ENCODE assay signal across 8 cellular contexts in genomic region chr7:151013728-151014497, GRCh38. TPM values are rescaled to one million over a fixed set of nuclear protein-coding genes. Genes with fewer than 3 reads are reported as not detected.
DNase-seq lines count a peak whose midpoint lies in the region; TF ChIP-seq lines count a peak whose summit lies in the region.

No MANE protein-coding gene starts in this region.

- H3K56ac ChIP-seq in mesendoderm (ENCODE audit: low read length), result peak overlapping the region; percentile 88

- peaks cover 23% of the 10 kb centered on the region for H3K4me1 ChIP-seq in HUES64 (ENCODE audit: insufficient read depth, low read length)
- H3K4me1 ChIP-seq in mesendoderm (ENCODE audit: control insufficient read depth, low read depth, low read length), result peaks cover 8% of the 10 kb centered on the region

- no peak overlapping the region for H2BK15ac ChIP-seq in mesendoderm (replicated peaks; ENCODE audit: low read depth)

- POLR2A ChIA-PET in HEK293T (lab: Yijun Ruan, JAX), result interaction anchor here (1.9 kb wide), 1 partner anchor 14 kb away, joined by 9 read pairs; the partner anchor contains the start of gene ABCB8

- H3K18ac ChIP-seq in mesendoderm (ENCODE audit: low read length), result no peak overlapping the region

- peak overlapping the region; percentile 97 for H3K4me2 ChIP-seq in mesendoderm (ENCODE audit: low read length)

- H4K8ac ChIP-seq in mesendoderm (ENCODE audit: low read depth, low read length), result no peak overlapping the region

- H3K9me3 ChIP-seq in HUES64 (ENCODE audit: insufficient read depth, low read depth, low read length), result no peaks in the 10 kb centered on the region

- no peak overlapping the region for H3K4ac ChIP-seq in mesendoderm (ENCODE audit: low read depth, low read length)

- DNase-seq in activated CD4-positive, alpha-beta T cell treated with anti-CD3 and anti-CD28 coated beads, Interleukin-2, amount 50 U/mL, for 4 hours, result peak; percentile 70 to 75
- DNase-seq in ecto neural progenitor cell (ENCODE audit: low spot score) (peak; percentile 92), mesendoderm (peak; percentile 98), HEK293T (ENCODE audit: extremely low spot score) (no peak), NCI-H1436 (lab: John Stamatoyannopoulos, UW) (no peak)
- DNase-seq in stimulated activated CD8-positive, alpha-beta memory T cell treated with anti-CD3 and anti-CD28 coated beads, Interleukin-2, amount 100 ng/mL, for 48 hours (ENCODE audit: low read depth in 2 of 2), result peak; percentile 76 to 82

- no peaks in the 10 kb centered on the region for H3K79me1 ChIP-seq in mesendoderm (ENCODE audit: low read length)

- H3K79me2 ChIP-seq in mesendoderm (ENCODE audit: control insufficient read depth, insufficient read depth, low read length), result no peaks in the 10 kb centered on the region

- no peak overlapping the region for H3K23ac ChIP-seq in mesendoderm (ENCODE audit: low read length)

- H2BK5ac ChIP-seq in mesendoderm (ENCODE audit: low read length), result no peak overlapping the region

- CTCF ChIA-PET in HEK293T (lab: Yijun Ruan, JAX), result interaction anchor here (1.2 kb wide), 1 partner anchor 51 kb away, joined by 3 read pairs; no protein-coding TSS in a partner anchor

- H3K4me3 ChIP-seq in GM08714 (ENCODE audit: low read length), result peak overlapping the region; percentile 55; the same call in 1 of the 2 replicates
- H3K4me3 ChIP-seq in HUES64 (ENCODE audit: low read length), result peak overlapping the region; percentile 57
- peak overlapping the region; percentile 55 for H3K4me3 ChIP-seq in mesendoderm (ENCODE audit: low read length)

- H2AK5ac ChIP-seq in mesendoderm (ENCODE audit: low read length), result no peak overlapping the region

- H3K27ac ChIP-seq in HUES64 (ENCODE audit: low read depth, low read length) (no peak overlapping the region), mesendoderm (ENCODE audit: low read depth, low read length) (no peak overlapping the region)

- H3K36me3 ChIP-seq in HUES64 (ENCODE audit: insufficient read depth, low read length) (no peaks in the 10 kb centered on the region), mesendoderm (ENCODE audit: control insufficient read depth, insufficient read depth, low read length) (no peaks in the 10 kb centered on the region)

- H3K9ac ChIP-seq in HUES64 (ENCODE audit: low read depth, low read length) (peak overlapping the region; percentile 21; the same call in 1 of the 2 replicates), mesendoderm (ENCODE audit: low read length) (peak overlapping the region; percentile 78)

- H4K5ac ChIP-seq in mesendoderm (ENCODE audit: low read length), result no peak overlapping the region

- H2BK120ac ChIP-seq in mesendoderm (ENCODE audit: low read depth, low read length), result no peak overlapping the region

- H3K27me3 ChIP-seq in HUES64 (ENCODE audit: insufficient read depth, low read length) (peaks cover 31% of the 10 kb centered on the region), mesendoderm (ENCODE audit: insufficient read depth, low read length, poor library complexity) (peaks cover 2% of the 10 kb centered on the region)

- 67% methylated on average over 56 of the region's 56 CpGs for WGBS in HUES64
- no CpG with 5 or more reads among the region's 56 CpGs for WGBS in mesendoderm (ENCODE audit: extremely low coverage, insufficient coverage, low lambda C conversion rate)

TF ChIP-seq in HEK293T, 16 proteins besides CTCF, POLR2A, EP300 and RAD21:
- TF ChIP-seq BHLHE40 (IDR thresholded peaks at IDR 0.05; ENCODE audit: borderline replicate concordance), result no peak
- TF ChIP-seq SP1 (IDR thresholded peaks at IDR 0.05), result no peak
- TF ChIP-seq ZNF384 (IDR thresholded peaks at IDR 0.05), result no peak
- TF ChIP-seq LEF1 (IDR thresholded peaks at IDR 0.05; ENCODE audit: borderline replicate concordance), result no peak
- no peak for TF ChIP-seq SUZ12 (IDR thresholded peaks at IDR 0.05)
- no peak for TF ChIP-seq FOXM1 (IDR thresholded peaks at IDR 0.05; ENCODE audit: borderline replicate concordance)
- no peak for TF ChIP-seq FOXA1 (IDR thresholded peaks at IDR 0.05)
- TF ChIP-seq ELF4 (IDR thresholded peaks at IDR 0.05), result no peak
- no peak for TF ChIP-seq NFRKB (IDR thresholded peaks at IDR 0.05)
- no peak for TF ChIP-seq ARNT (IDR thresholded peaks at IDR 0.05)
- TF ChIP-seq CTBP1 (IDR thresholded peaks at IDR 0.05; ENCODE audit: borderline replicate concordance), result no peak
- no peak for TF ChIP-seq PKNOX1 (IDR thresholded peaks at IDR 0.05)
- no peak for TF ChIP-seq FOXK2 (IDR thresholded peaks at IDR 0.05)
- no peak for TF ChIP-seq HDGF (IDR thresholded peaks at IDR 0.05; ENCODE audit: borderline replicate concordance)
TF ChIP-seq in HEK293T: peak in this region for 0.

RNA-seq across cellular contexts. Expression of gene ATG9B, which starts 10.4 kb away (rescaled TPM):
- polyA plus RNA-seq in HUES64 (2013, experiment 1 of 2), result 1.9 TPM
- 3.7 TPM for polyA plus RNA-seq in HUES64 (2013, experiment 2 of 2)
- 1.1 TPM for polyA plus RNA-seq in mesendoderm (2013, experiment 1 of 2)
- 0.53 TPM for polyA plus RNA-seq in mesendoderm (2013, experiment 2 of 2)

RNA-seq across cellular contexts. Expression of gene ABCB8, which starts 14.3 kb away (rescaled TPM):
- 14.4 TPM for polyA plus RNA-seq in HUES64 (2013, experiment 1 of 2)
- polyA plus RNA-seq in HUES64 (2013, experiment 2 of 2), result 14.5 TPM
- 7.0 TPM for polyA plus RNA-seq in mesendoderm (2013, experiment 1 of 2)
- polyA plus RNA-seq in mesendoderm (2013, experiment 2 of 2), result 6.8 TPM

RNA-seq across cellular contexts. Expression of gene NOS3, which starts 23.1 kb away (rescaled TPM):
- polyA plus RNA-seq in HUES64 (2013, experiment 1 of 2), result 6.1 TPM
- 9.2 TPM for polyA plus RNA-seq in HUES64 (2013, experiment 2 of 2)
- 2.6 TPM for polyA plus RNA-seq in mesendoderm (2013, experiment 1 of 2)
- polyA plus RNA-seq in mesendoderm (2013, experiment 2 of 2), result 2.6 TPM

RNA-seq across cellular contexts. Expression of gene ASIC3, which starts 34.4 kb away (rescaled TPM):
- polyA plus RNA-seq in HUES64 (2013, experiment 1 of 2), result 0.75 TPM
- polyA plus RNA-seq in HUES64 (2013, experiment 2 of 2), result 1.0 TPM
- polyA plus RNA-seq in mesendoderm (2013, experiment 1 of 2), result 0.27 TPM
- polyA plus RNA-seq in mesendoderm (2013, experiment 2 of 2), result 0.31 TPM

RNA-seq across cellular contexts. Expression of gene KCNH2, which starts 35.8 kb away (rescaled TPM):
- 5.3 TPM for polyA plus RNA-seq in HUES64 (2013, experiment 1 of 2)
- polyA plus RNA-seq in HUES64 (2013, experiment 2 of 2), result 8.0 TPM
- 0.93 TPM for polyA plus RNA-seq in mesendoderm (2013, experiment 1 of 2)
- polyA plus RNA-seq in mesendoderm (2013, experiment 2 of 2), result 0.73 TPM

Comparison
In these comparisons a context has a peak if more than half of its experiments do, and no peak if none do; other contexts are left out.
1. DNase-seq: peak in activated CD4-positive, alpha-beta T cell treated with anti-CD3 and anti-CD28 coated beads, Interleukin-2, amount 50 U/mL, for 4 hours (2 of 2), ecto neural progenitor cell (single experiment), mesendoderm (single experiment) and stimulated activated CD8-positive, alpha-beta memory T cell treated with anti-CD3 and anti-CD28 coated beads, Interleukin-2, amount 100 ng/mL, for 48 hours (2 of 2); none in HEK293T (single experiment) and NCI-H1436 (single experiment).
2. Peak in every context shown above with its lines, with median percentiles within 50 percentile points of each other: H3K4me3 ChIP-seq.